18 cellular contexts compared by ENCODE assay signal in genomic region chr22:27138471-27138870, GRCh38.
DNase-seq lines count a peak whose midpoint lies in the region; ATAC-seq, FAIRE-seq and TF ChIP-seq lines count a peak whose summit lies in the region.
"Had no signal": no experiment of that assay in that cellular context is flagged by ENCODE, and none has a peak within 500 bp of the region (broad histone marks: within the 10 kb centered on the region; RNA-seq: fewer than 3 reads in every experiment).

No MANE protein-coding gene starts in this region.

- H3K4me1 Mint-ChIP-seq in chondrocyte (ENCODE audit: low read depth) (peaks cover 83% of the 10 kb centered on the region), neural progenitor cell (peaks cover 56% of the 10 kb centered on the region)

- FAIRE-seq in GM12892 (lab: Jason Lieb, UNC): no peak
- FAIRE-seq: HepG2 had no signal

- CTCF ChIA-PET in RWPE1 (lab: Yijun Ruan, JAX): interaction anchor here (0.7 to 1.0 kb wide), 2 partner anchors 85 to 89 kb away, joined by 3 read pairs; no protein-coding TSS in a partner anchor

- no peak overlapping the region for H3K9ac ChIP-seq in neural progenitor cell

- H3K36me3 Mint-ChIP-seq in chondrocyte (ENCODE audit: low read depth): no peaks in the 10 kb centered on the region
- H3K36me3 Mint-ChIP-seq in neural progenitor cell: no peaks in the 10 kb centered on the region

- no peak for TF ChIP-seq CTCF in RWPE1 (conservative IDR thresholded peaks at IDR 0.05; ENCODE audit: low read depth)
- no peak for TF ChIP-seq CTCF in chondrocyte (IDR thresholded peaks at IDR 0.05)
- TF ChIP-seq CTCF in neural progenitor cell (IDR thresholded peaks at IDR 0.05): no peak

- H3K36me3 ChIP-seq in neural progenitor cell: no peaks in the 10 kb centered on the region

- H3K9me3 Mint-ChIP-seq in chondrocyte (ENCODE audit: low read depth) (peaks cover 7% of the 10 kb centered on the region), neural progenitor cell (peaks cover 3% of the 10 kb centered on the region)
- H3K9me3 Mint-ChIP-seq: CD4-positive, alpha-beta T cell had no signal

- DNase-seq in RWPE1 (ENCODE audit: low spot score) (no peak), chondrocyte (ENCODE audit: low spot score) (no peak), neural progenitor cell (ENCODE audit: low spot score) (no peak), GM12892 (ENCODE audit: insufficient read length) (no peak)
- no peak for DNase-seq in stimulated activated CD4-positive, alpha-beta T cell treated with anti-CD3 and anti-CD28 coated beads, Interleukin-2, amount 100 ng/mL, for 24 hours
- DNase-seq: AML-193; CD4-positive, alpha-beta T cell; DMS153; DMS79; GDM1; GOT3; H7; HFFc6 had no signal

- H3K27me3 Mint-ChIP-seq in chondrocyte (ENCODE audit: low read depth) (no peaks in the 10 kb centered on the region), neural progenitor cell (ENCODE audit: insufficient read depth, low read depth) (peaks cover 9% of the 10 kb centered on the region)

- ATAC-seq in HG02885 (IDR thresholded peaks at IDR 0.05; ENCODE audit: poor library complexity, unreplicated experiment) (no peak), HG03460 (IDR thresholded peaks at IDR 0.05; ENCODE audit: unreplicated experiment) (no peak)
- ATAC-seq: HCT116, HepG2 had no signal

- peaks cover 36% of the 10 kb centered on the region for H3K4me1 ChIP-seq in neural progenitor cell

- H4K20me1 ChIP-seq in neural progenitor cell (ENCODE audit: low read depth): no peaks in the 10 kb centered on the region

- H3K27ac ChIP-seq in RWPE1: peak overlapping the region; percentile 60
- no peak overlapping the region for H3K27ac ChIP-seq in neural progenitor cell
- H3K27ac ChIP-seq: C4-2B had no signal

- H3K4me3 Mint-ChIP-seq in chondrocyte (ENCODE audit: unreplicated experiment) (no peak overlapping the region), neural progenitor cell (no peak overlapping the region)
- H3K4me3 Mint-ChIP-seq: CD4-positive, alpha-beta T cell; HFFc6 had no signal

- H3K79me2 ChIP-seq in neural progenitor cell (ENCODE audit: low read depth): no peaks in the 10 kb centered on the region

- H3K27ac Mint-ChIP-seq in chondrocyte (ENCODE audit: unreplicated experiment) (peak overlapping the region; percentile 33), neural progenitor cell (peak overlapping the region; percentile 58)
- H3K27ac Mint-ChIP-seq: CD4-positive, alpha-beta T cell; HFFc6 had no signal

- no peak overlapping the region for H3K4me2 ChIP-seq in neural progenitor cell

- no peak overlapping the region for H2AFZ ChIP-seq in neural progenitor cell (replicated peaks)

- POLR2A ChIA-PET in RWPE1 (lab: Yijun Ruan, JAX; ENCODE audit: low non-redundant PET): no interaction called here

- H3K9me3 ChIP-seq in neural progenitor cell (ENCODE audit: low read depth): no peaks in the 10 kb centered on the region

- TF ChIP-seq POLR2A in GM12892 (IDR thresholded peaks at IDR 0.05; ENCODE audit: low read depth, low read length): no peak

- H3F3A ChIP-seq in neural progenitor cell (ENCODE audit: low read depth): no peaks in the 10 kb centered on the region

- H3K27me3 ChIP-seq in neural progenitor cell: no peaks in the 10 kb centered on the region

- no peak overlapping the region for H3K4me3 ChIP-seq in neural progenitor cell
